Comparison of ENCODE assay signal across 8 cellular contexts in the genomic region with DNA sequence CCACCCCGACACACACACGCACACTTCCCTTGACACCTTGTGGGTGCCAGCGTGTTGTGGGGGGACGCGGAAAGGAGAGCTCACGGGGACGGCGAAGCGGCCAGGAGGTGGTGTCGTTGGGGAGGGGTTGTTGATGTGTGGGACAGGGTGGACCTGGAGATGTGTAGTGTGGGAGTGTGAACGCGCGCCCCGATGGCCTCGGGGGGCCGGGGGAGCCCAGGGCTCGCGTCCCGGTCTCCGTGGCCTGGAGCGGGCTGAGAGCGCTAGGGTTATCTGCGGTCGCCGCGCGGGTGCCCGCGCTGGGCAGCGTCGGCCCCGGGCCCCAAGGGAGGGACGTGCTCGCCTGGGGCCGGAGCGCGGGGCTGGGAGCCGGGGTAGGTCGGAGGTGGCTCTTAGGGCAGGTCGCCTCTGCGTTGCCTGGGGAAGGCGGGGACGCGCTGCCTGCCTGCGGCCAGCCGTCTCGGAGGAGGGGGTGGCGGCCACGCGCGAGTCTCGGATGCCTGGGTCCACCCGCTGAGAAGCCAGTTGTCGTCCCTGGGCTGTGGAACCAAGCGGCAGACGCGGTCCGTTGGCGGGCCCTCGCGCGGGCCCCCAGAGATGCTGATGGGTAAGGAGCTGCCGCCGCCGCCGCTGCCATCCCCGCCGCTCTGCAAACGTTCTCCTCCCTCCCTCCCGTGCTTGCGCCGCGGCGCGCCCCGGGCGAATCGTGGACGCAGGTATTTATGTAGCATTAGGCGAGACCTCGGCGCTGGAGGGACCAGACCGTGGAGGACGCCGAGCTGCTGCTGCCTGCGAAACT. TPM values are rescaled to one million over a fixed set of nuclear protein-coding genes. Genes with fewer than 3 reads are reported as not detected.
DNase-seq lines count a peak whose midpoint lies in the region; ATAC-seq and TF ChIP-seq lines count a peak whose summit lies in the region.

No MANE protein-coding gene starts in this region.

- peaks cover 17 to 24% of the 10 kb centered on the region in 2 experiments for H3K79me1 ChIP-seq in IMR-90 (ENCODE audit: low read depth in 1 of 2, low read length in 2 of 2)

- in situ Hi-C loops in IMR-90 (cut with MboI; ENCODE audit: low sequenced_read_pairs), result loop anchor here (25.0 kb wide), 1 partner anchor 376 kb away; no protein-coding TSS in a partner anchor

- TF ChIP-seq CTCF in IMR-90 (conservative IDR thresholded peaks at IDR 0.05; ENCODE audit: low read depth, low read length) (0 out of 2 replicates have a peak, but pooled peaks have one; percentile 11), psoas muscle (IDR thresholded peaks at IDR 0.05) (no peak)

- no peak overlapping the region for H4K91ac ChIP-seq in IMR-90 (ENCODE audit: insufficient read depth, low read depth, low read length)

- no peak overlapping the region for H2BK20ac ChIP-seq in IMR-90 (ENCODE audit: low read depth, low read length)

- H2AK5ac ChIP-seq in IMR-90 (ENCODE audit: low read depth, low read length), result peak overlapping the region; percentile 75; the same call in 1 of the 2 replicates

- H4K20me1 ChIP-seq in IMR-90 (ENCODE audit: insufficient read depth, low read length), result peaks cover 15% of the 10 kb centered on the region; the same call in 1 of the 2 replicates

- H3K36me3 ChIP-seq in IMR-90 (ENCODE audit: control insufficient read depth, insufficient read depth, low read length), result no peaks in the 10 kb centered on the region
- no peaks in the 10 kb centered on the region for H3K36me3 ChIP-seq in psoas muscle (ENCODE audit: insufficient read depth in 1 of 2, low read depth in 1 of 2)

- peak overlapping the region; percentile 42 for H2BK5ac ChIP-seq in IMR-90 (ENCODE audit: low read depth, low read length, poor library complexity, severe bottlenecking)

- no peak overlapping the region; the same call in 1 of the 2 replicates for H4K5ac ChIP-seq in IMR-90 (ENCODE audit: low read depth, low read length)

- no peak overlapping the region for H3K27ac Mint-ChIP-seq in activated naive CD4-positive, alpha-beta T cell treated with anti-CD3 and anti-CD28 coated beads for 36 hours

- H3K4me1 ChIP-seq in IMR-90 (ENCODE audit: control insufficient read depth, insufficient read depth, low read length) (no peaks in the 10 kb centered on the region), psoas muscle (peaks cover 22% of the 10 kb centered on the region)

- no peaks in the 10 kb centered on the region for H3K36me3 Mint-ChIP-seq in activated naive CD4-positive, alpha-beta T cell treated with anti-CD3 and anti-CD28 coated beads for 36 hours (ENCODE audit: low read depth)

- peak overlapping the region; percentile 87 for H3K9ac ChIP-seq in IMR-90 (ENCODE audit: low read depth, low read length)

- no TSS peak for BruUV-seq in IMR-90 (replicated peaks; lab: Mats Ljungman, UMichigan)

- H3K9me3 ChIP-seq in IMR-90 (ENCODE audit: control insufficient read depth, insufficient read depth, low read length) (no peaks in the 10 kb centered on the region), psoas muscle (no peaks in the 10 kb centered on the region)

- peak overlapping the region; percentile 91 for H2AFZ ChIP-seq in IMR-90 (replicated peaks; ENCODE audit: low read length, poor library complexity)

- H3K4me3 ChIP-seq in IMR-90 (ENCODE audit: insufficient read depth, low read depth, low read length), result peak overlapping the region; percentile 88
- H3K4me3 ChIP-seq in psoas muscle, result peak overlapping the region; percentile 76

- peak overlapping the region; percentile 98 for H3K4me2 ChIP-seq in IMR-90 (ENCODE audit: low read depth, low read length)

- no peaks in the 10 kb centered on the region for H3K9me3 Mint-ChIP-seq in activated naive CD4-positive, alpha-beta T cell treated with anti-CD3 and anti-CD28 coated beads for 36 hours

- dilution Hi-C loops in IMR-90 (cut with HindIII; ENCODE audit: low sequenced_read_pairs, unreplicated experiment), result no loop called here

- ATAC-seq in IMR-90 (ENCODE audit: low read depth) (peak; percentile 3), left cardiac atrium (peak; percentile 27 to 45), psoas muscle (peak; percentile 14 to 41 (median 30)), HG02870 (IDR thresholded peaks at IDR 0.05; ENCODE audit: unreplicated experiment) (no peak), HG03565 (IDR thresholded peaks at IDR 0.05; ENCODE audit: unreplicated experiment) (no peak)

- H2BK120ac ChIP-seq in IMR-90 (ENCODE audit: low read depth, low read length), result 0 out of 2 replicates have a peak overlapping the region, but pooled peaks have one; percentile 36

- H3K27me3 ChIP-seq in IMR-90 (ENCODE audit: control insufficient read depth, insufficient read depth, low read length) (no peaks in the 10 kb centered on the region), psoas muscle (ENCODE audit: insufficient read depth in 3 of 3, low read length in 2 of 3) (peaks cover 0 to 45% (median 3%) of the 10 kb centered on the region in 3 donors)

- POLR2A ChIA-PET in IMR-90 (lab: Charles Lee; ENCODE audit: unreplicated experiment), result no interaction called here

- 4% methylated on average over 21 of the region's 86 CpGs; no CpG with 5 or more reads in 1 of the 2 experiments for WGBS in IMR-90 (ENCODE audit: extremely low coverage in 2 of 2, insufficient read length in 1 of 2), 2 experiments
- WGBS in psoas muscle, 3 donors, result 1% methylated on average over 44 to 86 of the region's 86 CpGs

- DNase-seq in EH (ENCODE audit: low read depth) (peak; percentile 44), IMR-90 (no peak), left cardiac atrium (no peak), psoas muscle (peak; percentile 24 to 65), NCI-H1930 (lab: John Stamatoyannopoulos, UW) (no peak)
- no peak for DNase-seq in activated naive CD4-positive, alpha-beta T cell treated with anti-CD3 and anti-CD28 coated beads for 36 hours

- peaks cover 48% of the 10 kb centered on the region for H3K27me3 Mint-ChIP-seq in activated naive CD4-positive, alpha-beta T cell treated with anti-CD3 and anti-CD28 coated beads for 36 hours (ENCODE audit: low read depth)

- no peak overlapping the region for H3K56ac ChIP-seq in IMR-90 (ENCODE audit: extremely low read depth, insufficient read depth, low read length)

- peaks cover 24% of the 10 kb centered on the region for H3K4me1 Mint-ChIP-seq in activated naive CD4-positive, alpha-beta T cell treated with anti-CD3 and anti-CD28 coated beads for 36 hours (ENCODE audit: low read depth)

- no peaks in the 10 kb centered on the region for H3K9me1 ChIP-seq in IMR-90 (ENCODE audit: insufficient read depth, low read length)

- H4K8ac ChIP-seq in IMR-90 (ENCODE audit: low read depth in 2 of 2, low read length in 2 of 2), result peak overlapping the region in 1 of 2 experiments; percentile 61; a peak in 1 of 4 replicates

- peak overlapping the region; percentile 90 for H3K23ac ChIP-seq in IMR-90 (ENCODE audit: low read depth, low read length)

- peak overlapping the region; percentile 4; the same call in 1 of the 3 replicates for H2BK15ac ChIP-seq in IMR-90 (ENCODE audit: low read depth, low read length)

- CTCF ChIA-PET in IMR-90 (lab: Yijun Ruan, JAX), result no interaction called here
- CTCF ChIA-PET in activated naive CD4-positive, alpha-beta T cell treated with anti-CD3 and anti-CD28 coated beads for 36 hours (lab: Charles Lee), result no interaction called here

- H3K27ac ChIP-seq in IMR-90 (ENCODE audit: insufficient read depth, low read length) (peak overlapping the region; percentile 48), psoas muscle (no peak overlapping the region)

- intact Hi-C loops in IMR-90 (cut with micrococcal nuclease) (loop anchor here (2.0 to 5.0 kb wide), 4 partner anchors 18 to 376 kb away; no protein-coding TSS in a partner anchor), left cardiac atrium (cut with DNase I) (no loop called here), psoas muscle (cut with DNase I) (no loop called here)
- intact Hi-C loops in activated naive CD4-positive, alpha-beta T cell treated with anti-CD3 and anti-CD28 coated beads for 36 hours (cut with micrococcal nuclease), result loop anchor here (2.0 kb wide), 1 partner anchor 146 kb away; no protein-coding TSS in a partner anchor

- no peak for TF ChIP-seq POLR2A in IMR-90 (IDR thresholded peaks at IDR 0.05; ENCODE audit: low read depth, low read length)

- peak overlapping the region; percentile 72 for H3K4ac ChIP-seq in IMR-90 (ENCODE audit: low read depth, low read length)

- TF ChIP-seq RAD21 in IMR-90 (IDR thresholded peaks at IDR 0.05; ENCODE audit: low read length), result no peak; the same call in 1 of the 2 replicates

- H3K14ac ChIP-seq in IMR-90 (replicated peaks; ENCODE audit: low read depth, low read length), result 0 out of 2 replicates have a peak overlapping the region, but pooled peaks have one; percentile 21

- peak overlapping the region; percentile 90 for H2AK9ac ChIP-seq in IMR-90 (replicated peaks; ENCODE audit: low read depth, low read length, poor library complexity)

- peak overlapping the region; percentile 48 for H3K18ac ChIP-seq in IMR-90 (ENCODE audit: low read depth, low read length)

- peak overlapping the region; percentile 76 for H3K4me3 Mint-ChIP-seq in activated naive CD4-positive, alpha-beta T cell treated with anti-CD3 and anti-CD28 coated beads for 36 hours

TF ChIP-seq in IMR-90, 13 proteins besides CTCF, POLR2A, EP300 and RAD21:
- no peak for TF ChIP-seq FOS (IDR thresholded peaks at IDR 0.05; ENCODE audit: low read depth, low read length)
- TF ChIP-seq, protein P1, sequence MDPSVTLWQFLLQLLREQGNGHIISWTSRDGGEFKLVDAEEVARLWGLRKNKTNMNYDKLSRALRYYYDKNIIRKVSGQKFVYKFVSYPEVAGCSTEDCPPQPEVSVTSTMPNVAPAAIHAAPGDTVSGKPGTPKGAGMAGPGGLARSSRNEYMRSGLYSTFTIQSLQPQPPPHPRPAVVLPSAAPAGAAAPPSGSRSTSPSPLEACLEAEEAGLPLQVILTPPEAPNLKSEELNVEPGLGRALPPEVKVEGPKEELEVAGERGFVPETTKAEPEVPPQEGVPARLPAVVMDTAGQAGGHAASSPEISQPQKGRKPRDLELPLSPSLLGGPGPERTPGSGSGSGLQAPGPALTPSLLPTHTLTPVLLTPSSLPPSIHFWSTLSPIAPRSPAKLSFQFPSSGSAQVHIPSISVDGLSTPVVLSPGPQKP (IDR thresholded peaks at IDR 0.05; ENCODE audit: borderline replicate concordance, low read depth, low read length), result no peak
- peak; percentile 35; the same call in 1 of the 2 replicates for TF ChIP-seq MAZ (IDR thresholded peaks at IDR 0.05; ENCODE audit: borderline replicate concordance, low read depth, low read length)

RNA-seq across cellular contexts. Expression of a gene that starts 1.6 kb away (rescaled TPM):
- total RNA-seq in IMR-90 (2012; rRNA removed), result 2.0 and 2.5 TPM in 2 replicates
- polyA plus RNA-seq in IMR-90 (2012; rRNA removed), result 7.9 and 8.0 TPM in 2 replicates
- 3.8 and 7.2 TPM in 2 replicates for polyA plus RNA-seq in IMR-90 (2012; cell fraction: cytosol; rRNA removed)
- polyA plus RNA-seq in IMR-90 (2012; cell fraction: nucleus; rRNA removed; ENCODE audit: low replicate concordance), result 41.4 and 50.7 TPM in 2 replicates
- total RNA-seq in activated naive CD4-positive, alpha-beta T cell treated with anti-CD3 and anti-CD28 coated beads for 36 hours, result 1 to 10 TPM; 2.4 to 2.9 TPM
- 1 to 10 TPM; 1.3 to 3.3 TPM for total RNA-seq in left cardiac atrium
- total RNA-seq in psoas muscle, result 10 to 100 TPM in 1 of 4 donors, 1 to 10 TPM in 3; 4.4 to 14.1 (median 7.7) TPM
- polyA plus RNA-seq in psoas muscle, result 10 to 100 TPM in 1 of 3 donors, 1 to 10 TPM in 2; 4.7 to 13.3 (median 6.4) TPM

Comparison
In these comparisons a context has a peak if more than half of its experiments do, and no peak if none do; other contexts are left out.
1. DNase-seq: peak in EH (single experiment) and psoas muscle (2 of 2); none in IMR-90 (single experiment), activated naive CD4-positive, alpha-beta T cell treated with anti-CD3 and anti-CD28 coated beads for 36 hours (single experiment), left cardiac atrium (single experiment) and NCI-H1930 (0 of 2).
2. ATAC-seq: peak in IMR-90 (single experiment), left cardiac atrium (2 of 2) and psoas muscle (4 of 4); none in HG02870 (single experiment) and HG03565 (single experiment).
3. intact Hi-C loops: an anchor here in IMR-90 (2.0 to 5.0 kb wide) and activated naive CD4-positive, alpha-beta T cell treated with anti-CD3 and anti-CD28 coated beads for 36 hours (2.0 kb wide); none called in left cardiac atrium and psoas muscle.